Comparison of ENCODE assay signal across 8 cellular contexts in genomic region chr2:175167792-175168563, GRCh38. TPM values are rescaled to one million over a fixed set of nuclear protein-coding genes. Genes with fewer than 3 reads are reported as not detected.
DNase-seq lines count a peak whose midpoint lies in the region; ATAC-seq, FAIRE-seq and TF ChIP-seq lines count a peak whose summit lies in the region.

Gene ATF2 (minus strand): TSS chr2:175168203. CDS start chr2:175136443, 31,760 bp downstream.

- H2AFZ ChIP-seq in OCI-LY3 (ENCODE audit: low read depth, low read length) = peak within 1 kb of the TSS; percentile 62

- WGBS in mesodermal cell (ENCODE audit: insufficient coverage in 2 of 2), 2 experiments = 0% methylated on average over 25 to 42 of the region's 56 CpGs

- peaks cover 48% of the 10 kb centered on the region for H3K79me2 ChIP-seq in OCI-LY3 (ENCODE audit: low read length)

- no peaks in the 10 kb centered on the region for H3K27me3 ChIP-seq in OCI-LY3 (ENCODE audit: low read depth, low read length)

- H3K4me1 ChIP-seq in OCI-LY3 (ENCODE audit: low read length) (peaks cover 19% of the 10 kb centered on the region), mesodermal cell (ENCODE audit: control insufficient read depth, insufficient read depth, low read length, poor library complexity, severe bottlenecking) (no peaks in the 10 kb centered on the region)

- H3K36me3 ChIP-seq in OCI-LY3 (replicated peaks; ENCODE audit: low read depth, low read length) (no peaks in the 10 kb centered on the region), mesodermal cell (ENCODE audit: control insufficient read depth, insufficient read depth, low read length) (peaks cover 16% of the 10 kb centered on the region)

- H3K9me3 ChIP-seq in OCI-LY3 (ENCODE audit: insufficient read depth, low read length) (no peaks in the 10 kb centered on the region), mesodermal cell (ENCODE audit: control insufficient read depth, low read length) (no peaks in the 10 kb centered on the region)

- H3K4me3 ChIP-seq in OCI-LY3 (ENCODE audit: low read length) (peak within 1 kb of the TSS; percentile 85), mesodermal cell (ENCODE audit: extremely low read depth, insufficient read depth, low read length, poor library complexity, severe bottlenecking) (peak within 1 kb of the TSS; percentile 98)

- H3K27ac ChIP-seq in OCI-LY3 (ENCODE audit: low read length) (peak within 1 kb of the TSS; percentile 60), mesodermal cell (ENCODE audit: low read depth, low read length, severe bottlenecking) (peak within 1 kb of the TSS; percentile 96)

- ATAC-seq in GM21515 (IDR thresholded peaks at IDR 0.05; ENCODE audit: unreplicated experiment) = peak; percentile 96

- H4K20me1 ChIP-seq in OCI-LY3 (ENCODE audit: insufficient read depth, low read length) = peaks cover 20% of the 10 kb centered on the region

- H3K4me2 ChIP-seq in OCI-LY3 (ENCODE audit: low read length) = peak within 1 kb of the TSS; percentile 73

- DNase-seq in D341Med (ENCODE audit: low spot score) (peak; percentile 91), HuH-7 (ENCODE audit: low spot score) (peak; percentile 82)
- DNase-seq in activated CD8-positive, alpha-beta memory T cell treated with anti-CD3 and anti-CD28 coated beads, Interleukin-2, amount 50 U/mL, for 48 hours = peak; percentile 94
- DNase-seq in stimulated activated CD8-positive, alpha-beta memory T cell treated with anti-CD3 and anti-CD28 coated beads, Interleukin-15, amount 100 ng/mL, for 4 hours (ENCODE audit: low read depth in 2 of 2) = peak; percentile 96 to 98

- peak within 1 kb of the TSS; percentile 85 for H3K9ac ChIP-seq in OCI-LY3 (ENCODE audit: low read length)

- FAIRE-seq in endometrium (lab: Jason Lieb, UNC) = peak; percentile 100

- no peak for TF ChIP-seq CTCF in OCI-LY3 (IDR thresholded peaks at IDR 0.05; ENCODE audit: low read depth, low read length)

RNA-seq across cellular contexts. Expression of gene ATF2, which starts in this region (rescaled TPM):
- polyA plus RNA-seq in mesodermal cell (2013, experiment 1 of 2) = 53.7 TPM
- 46.9 TPM for polyA plus RNA-seq in mesodermal cell (2013, experiment 2 of 2)

Comparison
In these comparisons a context has a peak if more than half of its experiments do, and no peak if none do; other contexts are left out.
1. Peak in every context shown above with its lines: DNase-seq, ATAC-seq, H3K4me3 ChIP-seq and H3K27ac ChIP-seq.